In the genomic region with DNA sequence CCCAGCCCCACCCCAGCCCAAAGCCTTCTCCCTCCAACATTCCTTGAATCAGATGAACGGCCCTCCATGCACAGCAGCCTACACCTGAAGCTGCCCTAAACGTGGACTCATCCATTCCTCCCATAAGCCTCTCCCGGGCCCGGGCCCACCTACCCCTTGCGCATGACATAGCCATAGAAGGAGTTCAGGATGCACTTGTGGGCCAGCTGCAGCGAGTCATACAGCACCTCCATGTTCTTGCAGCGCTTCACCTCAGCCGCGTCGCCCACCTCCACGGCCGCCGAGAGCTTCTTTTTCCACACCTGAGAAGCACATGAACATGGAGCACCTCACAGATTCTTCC, we compare ENCODE assay signal across 26 cellular contexts. TPM values are rescaled to one million over a fixed set of nuclear protein-coding genes. Genes with fewer than 3 reads are reported as not detected.
"Had no signal": no experiment of that assay in that cellular context is flagged by ENCODE, and none has a peak within 500 bp of the region (broad histone marks: within the 10 kb centered on the region; RNA-seq: fewer than 3 reads in every experiment).

No MANE protein-coding gene starts in this region.

- H3K4me3 Mint-ChIP-seq: activated CD4-positive, alpha-beta memory T cell treated with anti-CD3 and anti-CD28 coated beads, Interleukin-2, amount 10 ng/mL, durations not matched to agents 7 days and 5 days; activated CD4-positive, alpha-beta T cell treated with anti-CD3 and anti-CD28 coated beads for 36 hours; activated naive CD4-positive, alpha-beta T cell treated with anti-CD3 and anti-CD28 coated beads for 36 hours; activated naive CD8-positive, alpha-beta T cell; T-helper 17 cell had no signal

- H3K27ac Mint-ChIP-seq: activated CD4-positive, alpha-beta memory T cell treated with anti-CD3 and anti-CD28 coated beads, Interleukin-2, amount 10 ng/mL, durations not matched to agents 7 days and 5 days; activated CD4-positive, alpha-beta T cell treated with anti-CD3 and anti-CD28 coated beads for 36 hours; activated naive CD4-positive, alpha-beta T cell treated with anti-CD3 and anti-CD28 coated beads for 36 hours; activated naive CD8-positive, alpha-beta T cell; T-helper 17 cell had no signal

- H3K4me1 ChIP-seq: adrenal gland, breast epithelium had no signal

- H3K27ac ChIP-seq: adrenal gland, breast epithelium, VCaP had no signal

- ATAC-seq: activated CD4-positive, alpha-beta T cell treated with anti-CD3 and anti-CD28 coated beads for 36 hours; T-helper 17 cell had no signal

- H3K9me3 ChIP-seq: adrenal gland, breast epithelium had no signal

- H3K27me3 ChIP-seq: adrenal gland, breast epithelium had no signal

- H3K9me3 Mint-ChIP-seq: activated CD4-positive, alpha-beta memory T cell treated with anti-CD3 and anti-CD28 coated beads, Interleukin-2, amount 10 ng/mL, durations not matched to agents 7 days and 5 days; activated naive CD4-positive, alpha-beta T cell treated with anti-CD3 and anti-CD28 coated beads for 36 hours had no signal

- DNase-seq: activated CD4-positive, alpha-beta memory T cell treated with anti-CD3 and anti-CD28 coated beads, Interleukin-2, amount 10 ng/mL, durations not matched to agents 7 days and 5 days; activated CD4-positive, alpha-beta T cell treated with anti-CD3 and anti-CD28 coated beads for 36 hours; activated CD4-positive, alpha-beta T cell treated with anti-CD3 and anti-CD28 coated beads, Interleukin-2, amount 50 U/mL, for 1 hour; activated CD4-positive, CD25-positive, alpha-beta regulatory T cell; activated gamma-delta T cell; activated naive CD4-positive, alpha-beta T cell treated with anti-CD3 and anti-CD28 coated beads for 36 hours; activated T-cell treated with anti-CD3 and anti-CD28 coated beads for 4 hours; adrenal gland; caudate nucleus; KBM-7; NCI-H1048; NCI-H146; NCI-H187 treated with DMSO at 0.1 percent for 48 hours; NCI-H2081 treated with DMSO at 0.1 percent for 48 hours; NCI-H2227 treated with DMSO at 0.1 percent for 48 hours; NCI-H446 treated with DMSO at 0.1 percent for 48 hours; NCI-H524 treated with DMSO at 0.1 percent for 48 hours; NCI-H748 treated with DMSO at 0.1 percent for 48 hours; SIG-M5; T-helper 17 cell had no signal

- H3K4me3 ChIP-seq: adrenal gland, breast epithelium had no signal

- H3K27me3 Mint-ChIP-seq: activated CD4-positive, alpha-beta memory T cell treated with anti-CD3 and anti-CD28 coated beads, Interleukin-2, amount 10 ng/mL, durations not matched to agents 7 days and 5 days; activated CD4-positive, alpha-beta T cell treated with anti-CD3 and anti-CD28 coated beads for 36 hours; activated naive CD8-positive, alpha-beta T cell; T-helper 17 cell had no signal

RNA-seq across cellular contexts. Expression of a gene that starts 46.5 kb away (rescaled TPM):
- total RNA-seq: activated CD4-positive, alpha-beta memory T cell treated with anti-CD3 and anti-CD28 coated beads, Interleukin-2, amount 10 ng/mL, durations not matched to agents 7 days and 5 days; activated CD4-positive, alpha-beta T cell treated with anti-CD3 and anti-CD28 coated beads for 36 hours; activated CD8-positive, alpha-beta memory T cell treated with anti-CD3 and anti-CD28 coated beads for 36 hours; activated naive CD4-positive, alpha-beta T cell treated with anti-CD3 and anti-CD28 coated beads for 36 hours; OCI-LY7; RPMI7951; T-helper 17 cell had no signal

RNA-seq across cellular contexts. Expression of a gene that starts 54.7 kb away (rescaled TPM):
- total RNA-seq: activated CD4-positive, alpha-beta memory T cell treated with anti-CD3 and anti-CD28 coated beads, Interleukin-2, amount 10 ng/mL, durations not matched to agents 7 days and 5 days; activated CD4-positive, alpha-beta T cell treated with anti-CD3 and anti-CD28 coated beads for 36 hours; activated CD8-positive, alpha-beta memory T cell treated with anti-CD3 and anti-CD28 coated beads for 36 hours; activated naive CD4-positive, alpha-beta T cell treated with anti-CD3 and anti-CD28 coated beads for 36 hours; OCI-LY7; RPMI7951; T-helper 17 cell had no signal
